In the genomic region with DNA sequence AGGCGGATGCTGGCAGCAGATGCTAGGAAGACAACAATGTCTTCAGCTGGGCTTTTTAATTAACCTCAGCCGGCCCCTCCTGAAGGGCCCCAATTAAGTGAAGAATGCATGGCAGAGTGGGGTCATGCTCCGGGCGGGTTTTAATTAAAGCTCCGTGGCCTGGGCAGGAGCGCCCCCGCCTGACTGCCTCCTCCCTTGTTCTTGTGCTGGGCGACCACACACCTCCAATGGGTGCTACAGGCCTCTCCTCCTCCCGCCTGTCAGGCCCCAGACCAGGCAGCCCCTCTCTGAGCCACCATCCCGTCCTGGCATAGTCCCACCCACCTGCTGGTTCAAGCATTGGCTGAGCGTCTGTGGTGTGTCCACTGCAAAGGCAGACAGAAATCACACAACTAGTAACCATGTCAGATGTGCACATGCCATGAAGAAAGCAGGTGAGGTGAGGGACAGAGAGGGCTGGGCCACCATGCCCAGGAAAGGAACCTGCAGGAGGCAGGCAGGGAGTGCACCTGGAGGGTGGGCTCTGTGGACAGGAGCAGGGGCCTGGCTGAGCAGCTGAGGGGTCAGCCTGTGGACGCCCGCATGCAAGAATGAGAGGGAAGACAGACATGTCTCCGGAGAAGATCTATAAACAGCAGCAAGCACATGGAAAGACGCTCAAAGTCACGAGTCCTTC, we compare ENCODE assay signal across 10 cellular contexts. TPM values are rescaled to one million over a fixed set of nuclear protein-coding genes. Genes with fewer than 3 reads are reported as not detected.
DNase-seq lines count a peak whose midpoint lies in the region; ATAC-seq and TF ChIP-seq lines count a peak whose summit lies in the region.
"Had no signal": no experiment of that assay in that cellular context is flagged by ENCODE, and none has a peak within 500 bp of the region (broad histone marks: within the 10 kb centered on the region; RNA-seq: fewer than 3 reads in every experiment).

No MANE protein-coding gene starts in this region.

- no peaks in the 10 kb centered on the region for H3K9me3 Mint-ChIP-seq in activated T-helper 2 cell treated with anti-CD3 and anti-CD28 coated beads, Interferon-gamma antibody, Interleukin-2, Interleukin-4, amounts not matched to agents 10 μg/mL and 5 μg/mL and 100 μg/mL, durations not matched to agents 14 hours and 24 hours and 36 hours

- H3K27me3 Mint-ChIP-seq in activated T-helper 2 cell treated with anti-CD3 and anti-CD28 coated beads, Interferon-gamma antibody, Interleukin-2, Interleukin-4, amounts not matched to agents 10 μg/mL and 5 μg/mL and 100 μg/mL, durations not matched to agents 14 hours and 24 hours and 36 hours (ENCODE audit: low read depth), result no peaks in the 10 kb centered on the region

- H3K4me3 ChIP-seq in BE2C (ENCODE audit: low read depth, low read length) (no peak overlapping the region), HCT116 (replicated peaks in 1 of 2; ENCODE audit: low read depth in 1 of 2, low read length in 2 of 2) (no peak overlapping the region)

- no peak overlapping the region for H3K4me3 Mint-ChIP-seq in activated T-helper 2 cell treated with anti-CD3 and anti-CD28 coated beads, Interferon-gamma antibody, Interleukin-2, Interleukin-4, amounts not matched to agents 10 μg/mL and 5 μg/mL and 100 μg/mL, durations not matched to agents 14 hours and 24 hours and 36 hours (ENCODE audit: low read depth)

- H3K27me3 ChIP-seq in BE2C, result no peaks in the 10 kb centered on the region
- no peaks in the 10 kb centered on the region for H3K27me3 ChIP-seq in HCT116 (ENCODE audit: insufficient read depth, low read length)

- ATAC-seq in HCT116 (peak; percentile 57), GM21737 (IDR thresholded peaks at IDR 0.05; ENCODE audit: unreplicated experiment) (no peak)

- H3K9ac ChIP-seq in HCT116 (ENCODE audit: low read length), result no peak overlapping the region

- peaks cover 5% of the 10 kb centered on the region for H3K4me1 Mint-ChIP-seq in activated T-helper 2 cell treated with anti-CD3 and anti-CD28 coated beads, Interferon-gamma antibody, Interleukin-2, Interleukin-4, amounts not matched to agents 10 μg/mL and 5 μg/mL and 100 μg/mL, durations not matched to agents 14 hours and 24 hours and 36 hours (ENCODE audit: low read depth)

- H3K4me1 ChIP-seq in BE2C, result peaks cover 10% of the 10 kb centered on the region; the same call in 1 of the 2 replicates
- H3K4me1 ChIP-seq in HCT116 (ENCODE audit: control insufficient read depth in 1 of 2, insufficient read depth in 2 of 2, low read length in 2 of 2), result no peaks in the 10 kb centered on the region; a peak in 1 of 4 replicates

- TF ChIP-seq POLR2A in HCT116 (IDR thresholded peaks at IDR 0.05; ENCODE audit: borderline replicate concordance, extremely low read depth, insufficient read depth, insufficient read length), result no peak
- peak; percentile 24; the same call in 1 of the 2 replicates for TF ChIP-seq POLR2A in Raji (IDR thresholded peaks at IDR 0.05; ENCODE audit: insufficient read depth, low read depth, low read length)

- no peaks in the 10 kb centered on the region for H4K20me1 ChIP-seq in HCT116 (ENCODE audit: insufficient read depth)

- no peaks in the 10 kb centered on the region for H3K9me2 ChIP-seq in HCT116 (ENCODE audit: insufficient read depth)

- H3K36me3 ChIP-seq in BE2C (no peaks in the 10 kb centered on the region), HCT116 (ENCODE audit: control insufficient read depth in 1 of 2, insufficient read depth in 2 of 2, low read length in 2 of 2) (no peaks in the 10 kb centered on the region)

- no peak; the same call in 1 of the 2 replicates for TF ChIP-seq RAD21 in HCT116 (IDR thresholded peaks at IDR 0.05; ENCODE audit: low read depth)

- H3K9me3 ChIP-seq in BE2C (no peaks in the 10 kb centered on the region), HCT116 (ENCODE audit: control insufficient read depth in 1 of 2, insufficient read depth in 1 of 2, low read depth in 1 of 2, low read length in 2 of 2) (no peaks in the 10 kb centered on the region)

- BruUV-seq in HCT116 (replicated peaks; lab: Mats Ljungman, UMichigan), result no TSS peak

- RAD21 ChIA-PET in HCT116 (lab: Charles Lee; ENCODE audit: low non-redundant PET in 1 of 2, low total read pairs in 2 of 2, uncharacterized antibody in 2 of 2, unreplicated experiment in 2 of 2), result interaction anchor here in 1 of 2 experiments (0.8 kb wide), 1 partner anchor 75 kb away, joined by 3 read pairs; no protein-coding TSS in a partner anchor

- no peak overlapping the region for H2AFZ ChIP-seq in HCT116 (ENCODE audit: low read depth, low read length, poor library complexity, severe bottlenecking)

- no peaks in the 10 kb centered on the region for H3K36me3 Mint-ChIP-seq in activated T-helper 2 cell treated with anti-CD3 and anti-CD28 coated beads, Interferon-gamma antibody, Interleukin-2, Interleukin-4, amounts not matched to agents 10 μg/mL and 5 μg/mL and 100 μg/mL, durations not matched to agents 14 hours and 24 hours and 36 hours (ENCODE audit: low read depth)

- no peak overlapping the region for H3K4me2 ChIP-seq in HCT116 (ENCODE audit: low read length)

- H3K79me2 ChIP-seq in HCT116 (ENCODE audit: insufficient read depth, low read length), result no peaks in the 10 kb centered on the region

- intact Hi-C loops in HCT116 (cut with micrococcal nuclease), result loop anchor here (5.0 to 10.0 kb wide), 2 partner anchors 77 to 309 kb away; no protein-coding TSS in a partner anchor
- intact Hi-C loops in activated T-helper 2 cell treated with anti-CD3 and anti-CD28 coated beads, Interferon-gamma antibody, Interleukin-2, Interleukin-4, amounts not matched to agents 10 μg/mL and 5 μg/mL and 100 μg/mL, durations not matched to agents 14 hours and 24 hours and 36 hours (cut with micrococcal nuclease), result no loop called here

- no peak overlapping the region for H3K27ac ChIP-seq in HCT116 (ENCODE audit: low read depth, low read length)

- H3K27ac Mint-ChIP-seq in activated T-helper 2 cell treated with anti-CD3 and anti-CD28 coated beads, Interferon-gamma antibody, Interleukin-2, Interleukin-4, amounts not matched to agents 10 μg/mL and 5 μg/mL and 100 μg/mL, durations not matched to agents 14 hours and 24 hours and 36 hours, result no peak overlapping the region

- CTCF ChIA-PET in HCT116 (lab: Charles Lee), result interaction anchor here (1.7 to 2.2 kb wide), 2 partner anchors 70 to 74 kb away, joined by 6 to 16 read pairs; no protein-coding TSS in a partner anchor

- POLR2A ChIA-PET in HCT116 (lab: Charles Lee), result no interaction called here

- DNase-seq in BE2C, result peak; percentile 61
- no peak for DNase-seq in HCT116 (ENCODE audit: low read depth, low spot score)
- DNase-seq in kidney tubule cell (ENCODE audit: low spot score), result peak; percentile 17
- DNase-seq in NCI-H1930 (lab: John Stamatoyannopoulos, UW), result no peak
- DNase-seq in activated T-helper 2 cell treated with anti-CD3 and anti-CD28 coated beads, Interferon-gamma antibody, Interleukin-2, Interleukin-4, amounts not matched to agents 10 μg/mL and 5 μg/mL and 100 μg/mL, durations not matched to agents 14 hours and 24 hours and 36 hours (ENCODE audit: low spot score), result no peak
- DNase-seq in NCI-H2107 treated with DMSO at 0.1 percent for 48 hours (lab: John Stamatoyannopoulos, UW; ENCODE audit: unreplicated experiment), result no peak
- DNase-seq: anterior cingulate cortex, NCI-H1048 had no signal

- TF ChIP-seq CTCF in BE2C (IDR thresholded peaks at IDR 0.05; ENCODE audit: low read depth, low read length) (0 out of 2 replicates have a peak, but pooled peaks have one; percentile 14), HCT116 (IDR thresholded peaks at IDR 0.05 in 2 of 3, conservative IDR thresholded peaks at IDR 0.05 in 1 of 3; ENCODE audit: borderline replicate concordance in 1 of 3, insufficient read depth in 1 of 3, low read depth in 2 of 3, low read length in 2 of 3) (peak in 1 of 3 experiments; percentile 27; a peak in 1 of 6 replicates)

TF ChIP-seq in HCT116, 20 proteins besides CTCF, POLR2A, EP300 and RAD21 (continues in another document):
- TF ChIP-seq SP1 (IDR thresholded peaks at IDR 0.05; ENCODE audit: low read depth), result no peak
- TF ChIP-seq TCF7L2 (IDR thresholded peaks at IDR 0.05; ENCODE audit: borderline replicate concordance, extremely low read depth, insufficient read depth, insufficient read length), result no peak
- TF ChIP-seq POLR2AphosphoS5 (IDR thresholded peaks at IDR 0.05; ENCODE audit: low read depth, low read length), result no peak
- TF ChIP-seq EZH2phosphoT487 (IDR thresholded peaks at IDR 0.05; ENCODE audit: borderline replicate concordance), result no peak
- no peak for TF ChIP-seq CEBPB (IDR thresholded peaks at IDR 0.05; ENCODE audit: low read depth)
- TF ChIP-seq SIN3A (IDR thresholded peaks at IDR 0.05; ENCODE audit: low read depth), result no peak
- TF ChIP-seq, protein P1, sequence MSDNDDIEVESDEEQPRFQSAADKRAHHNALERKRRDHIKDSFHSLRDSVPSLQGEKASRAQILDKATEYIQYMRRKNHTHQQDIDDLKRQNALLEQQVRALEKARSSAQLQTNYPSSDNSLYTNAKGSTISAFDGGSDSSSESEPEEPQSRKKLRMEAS (IDR thresholded peaks at IDR 0.05), result no peak

RNA-seq across cellular contexts. Expression of gene ARF1, which starts 8.5 kb away (rescaled TPM):
- polyA plus RNA-seq in BE2C (2012; ENCODE audit: insufficient read depth, insufficient read length, low read depth), result 1,294 TPM
- 394 TPM for total RNA-seq in HCT116 (2021; ENCODE audit: unreplicated experiment)
- 538 and 832 TPM in 2 replicates for polyA plus RNA-seq in HCT116 (2012)
- total RNA-seq in activated T-helper 2 cell treated with anti-CD3 and anti-CD28 coated beads, Interferon-gamma antibody, Interleukin-2, Interleukin-4, amounts not matched to agents 10 μg/mL and 5 μg/mL and 100 μg/mL, durations not matched to agents 14 hours and 24 hours and 36 hours, result 409 and 410 TPM in 2 replicates

RNA-seq across cellular contexts. Expression of gene C1orf35, which starts 29.1 kb away (rescaled TPM):
- polyA plus RNA-seq in BE2C (2012; ENCODE audit: insufficient read depth, insufficient read length, low read depth), result 59.4 TPM
- 26.1 TPM for total RNA-seq in HCT116 (2021; ENCODE audit: unreplicated experiment)
- 19.2 and 19.3 TPM in 2 replicates for polyA plus RNA-seq in HCT116 (2012)
- total RNA-seq in activated T-helper 2 cell treated with anti-CD3 and anti-CD28 coated beads, Interferon-gamma antibody, Interleukin-2, Interleukin-4, amounts not matched to agents 10 μg/mL and 5 μg/mL and 100 μg/mL, durations not matched to agents 14 hours and 24 hours and 36 hours, result 23.9 and 24.5 TPM in 2 replicates

RNA-seq across cellular contexts. Expression of gene MRPL55, which starts 35.1 kb away (rescaled TPM):
- 502 TPM for polyA plus RNA-seq in BE2C (2012; ENCODE audit: insufficient read depth, insufficient read length, low read depth)
- 57.1 TPM for total RNA-seq in HCT116 (2021; ENCODE audit: unreplicated experiment)
- 91.7 and 124 TPM in 2 replicates for polyA plus RNA-seq in HCT116 (2012)
- total RNA-seq in activated T-helper 2 cell treated with anti-CD3 and anti-CD28 coated beads, Interferon-gamma antibody, Interleukin-2, Interleukin-4, amounts not matched to agents 10 μg/mL and 5 μg/mL and 100 μg/mL, durations not matched to agents 14 hours and 24 hours and 36 hours, result 47.3 and 53.6 TPM in 2 replicates

Comparison
In these comparisons a context has a peak if more than half of its experiments do, and no peak if none do; other contexts are left out.
1. DNase-seq: peak in BE2C (single experiment) and kidney tubule cell (single experiment); none in HCT116 (single experiment), NCI-H1930 (0 of 2), activated T-helper 2 cell treated with anti-CD3 and anti-CD28 coated beads, Interferon-gamma antibody, Interleukin-2, Interleukin-4, amounts not matched to agents 10 μg/mL and 5 μg/mL and 100 μg/mL, durations not matched to agents 14 hours and 24 hours and 36 hours (single experiment) and NCI-H2107 treated with DMSO at 0.1 percent for 48 hours (single experiment).